10 cellular contexts compared by ENCODE assay signal in genomic region chr17:74566132-74566753, GRCh38. TPM values are rescaled to one million over a fixed set of nuclear protein-coding genes. Genes with fewer than 3 reads are reported as not detected.
DNase-seq lines count a peak whose midpoint lies in the region.
"Had no signal": no experiment of that assay in that cellular context is flagged by ENCODE, and none has a peak within 500 bp of the region (broad histone marks: within the 10 kb centered on the region; RNA-seq: fewer than 3 reads in every experiment).

No MANE protein-coding gene starts in this region.

- H3K36me3 Mint-ChIP-seq in activated CD4-positive, alpha-beta T cell treated with anti-CD3 and anti-CD28 coated beads, Interleukin-2, amount 10 ng/mL, durations not matched to agents 7 days and 5 days (ENCODE audit: low read depth) = no peaks in the 10 kb centered on the region
- H3K36me3 Mint-ChIP-seq: CD4-positive, alpha-beta memory T cell had no signal

- CTCF ChIA-PET in activated CD4-positive, alpha-beta T cell treated with anti-CD3 and anti-CD28 coated beads, Interleukin-2, amount 10 ng/mL, durations not matched to agents 7 days and 5 days (lab: Charles Lee) = interaction anchor here (0.8 to 1.2 kb wide), 7 partner anchors 8 to 197 kb away, joined by 3 to 4 read pairs (median 3); no protein-coding TSS in a partner anchor

- peak; percentile 14 for DNase-seq in NCI-H345 treated with DMSO at 0.1 percent for 48 hours (lab: John Stamatoyannopoulos, UW; ENCODE audit: unreplicated experiment)
- DNase-seq in NCI-H345 (lab: John Stamatoyannopoulos, UW) = no peak
- DNase-seq in Kasumi-1 (lab: John Stamatoyannopoulos, UW) = peak; percentile 72 to 90
- DNase-seq in activated CD4-positive, alpha-beta T cell treated with anti-CD3 and anti-CD28 coated beads, Interleukin-2, amount 10 ng/mL, durations not matched to agents 7 days and 5 days = peak; percentile 40
- DNase-seq in head of caudate nucleus = peak in 34 of 42 donors; percentile 17 to 69 (median 42)
- DNase-seq in stimulated activated CD4-positive, alpha-beta T cell treated with anti-CD3 and anti-CD28 coated beads, Interleukin-2, amount 100 ng/mL, for 24 hours = peak; percentile 28 to 56
- no peak for DNase-seq in activated effector memory CD4-positive, alpha-beta T cell treated with Interleukin-2 at 50 U/mL for 16 hours
- no peak for DNase-seq in NCI-H2029 (lab: John Stamatoyannopoulos, UW)

- H3K9me3 Mint-ChIP-seq in activated CD4-positive, alpha-beta T cell treated with anti-CD3 and anti-CD28 coated beads, Interleukin-2, amount 10 ng/mL, durations not matched to agents 7 days and 5 days = no peaks in the 10 kb centered on the region
- H3K9me3 Mint-ChIP-seq: CD4-positive, alpha-beta memory T cell had no signal

- intact Hi-C loops in head of caudate nucleus (cut with DNase I) = no loop called here

- H3K4me1 Mint-ChIP-seq in activated CD4-positive, alpha-beta T cell treated with anti-CD3 and anti-CD28 coated beads, Interleukin-2, amount 10 ng/mL, durations not matched to agents 7 days and 5 days = peaks cover 10% of the 10 kb centered on the region

- H3K27ac Mint-ChIP-seq in activated CD4-positive, alpha-beta T cell treated with anti-CD3 and anti-CD28 coated beads, Interleukin-2, amount 10 ng/mL, durations not matched to agents 7 days and 5 days = no peak overlapping the region

- POLR2A ChIA-PET in activated CD4-positive, alpha-beta T cell treated with anti-CD3 and anti-CD28 coated beads, Interleukin-2, amount 10 ng/mL, durations not matched to agents 7 days and 5 days (lab: Charles Lee) = interaction anchor here (0.6 kb wide), 1 partner anchor 192 kb away, joined by 6 read pairs; no protein-coding TSS in a partner anchor

- H3K27me3 Mint-ChIP-seq in activated CD4-positive, alpha-beta T cell treated with anti-CD3 and anti-CD28 coated beads, Interleukin-2, amount 10 ng/mL, durations not matched to agents 7 days and 5 days = peaks cover 15% of the 10 kb centered on the region

- H3K4me3 Mint-ChIP-seq in activated CD4-positive, alpha-beta T cell treated with anti-CD3 and anti-CD28 coated beads, Interleukin-2, amount 10 ng/mL, durations not matched to agents 7 days and 5 days = no peak overlapping the region
- H3K4me3 Mint-ChIP-seq: CD4-positive, alpha-beta memory T cell had no signal

RNA-seq across cellular contexts. Expression of gene CD300H, which starts 1.1 kb away (rescaled TPM):
- total RNA-seq in activated CD4-positive, alpha-beta T cell treated with anti-CD3 and anti-CD28 coated beads, Interleukin-2, amount 10 ng/mL, durations not matched to agents 7 days and 5 days = not detected
- total RNA-seq: CD4-positive, alpha-beta memory T cell; pulmonary artery endothelial cell had no signal

RNA-seq across cellular contexts. Expression of gene CD300C, which starts 20.3 kb away (rescaled TPM):
- total RNA-seq in activated CD4-positive, alpha-beta T cell treated with anti-CD3 and anti-CD28 coated beads, Interleukin-2, amount 10 ng/mL, durations not matched to agents 7 days and 5 days = under 1 TPM; 0.52 to 0.57 TPM
- total RNA-seq: CD4-positive, alpha-beta memory T cell; pulmonary artery endothelial cell had no signal

RNA-seq across cellular contexts. Expression of gene CD300LD, which starts 25.8 kb away (rescaled TPM):
- under 1 TPM in 1 of 2 experiments, not detected in 1; 0.15 TPM for total RNA-seq in activated CD4-positive, alpha-beta T cell treated with anti-CD3 and anti-CD28 coated beads, Interleukin-2, amount 10 ng/mL, durations not matched to agents 7 days and 5 days
- total RNA-seq: CD4-positive, alpha-beta memory T cell; pulmonary artery endothelial cell had no signal

RNA-seq across cellular contexts. Expression of gene CD300LB, which starts 35.0 kb away (rescaled TPM):
- total RNA-seq in activated CD4-positive, alpha-beta T cell treated with anti-CD3 and anti-CD28 coated beads, Interleukin-2, amount 10 ng/mL, durations not matched to agents 7 days and 5 days = not detected
- total RNA-seq: pulmonary artery endothelial cell had no signal

RNA-seq across cellular contexts. Expression of gene CD300E, which starts 57.3 kb away (rescaled TPM):
- not detected for total RNA-seq in activated CD4-positive, alpha-beta T cell treated with anti-CD3 and anti-CD28 coated beads, Interleukin-2, amount 10 ng/mL, durations not matched to agents 7 days and 5 days
- total RNA-seq: CD4-positive, alpha-beta memory T cell; pulmonary artery endothelial cell had no signal

Comparison
In these comparisons a context has a peak if more than half of its experiments do, and no peak if none do; other contexts are left out.
1. DNase-seq: peak in NCI-H345 treated with DMSO at 0.1 percent for 48 hours (single experiment), Kasumi-1 (2 of 2), activated CD4-positive, alpha-beta T cell treated with anti-CD3 and anti-CD28 coated beads, Interleukin-2, amount 10 ng/mL, durations not matched to agents 7 days and 5 days (single experiment), head of caudate nucleus (34 of 42) and stimulated activated CD4-positive, alpha-beta T cell treated with anti-CD3 and anti-CD28 coated beads, Interleukin-2, amount 100 ng/mL, for 24 hours (2 of 2); none in NCI-H345 (single experiment), activated effector memory CD4-positive, alpha-beta T cell treated with Interleukin-2 at 50 U/mL for 16 hours (single experiment) and NCI-H2029 (single experiment).